Comparison of ENCODE assay signal across 22 cellular contexts in the genomic region with DNA sequence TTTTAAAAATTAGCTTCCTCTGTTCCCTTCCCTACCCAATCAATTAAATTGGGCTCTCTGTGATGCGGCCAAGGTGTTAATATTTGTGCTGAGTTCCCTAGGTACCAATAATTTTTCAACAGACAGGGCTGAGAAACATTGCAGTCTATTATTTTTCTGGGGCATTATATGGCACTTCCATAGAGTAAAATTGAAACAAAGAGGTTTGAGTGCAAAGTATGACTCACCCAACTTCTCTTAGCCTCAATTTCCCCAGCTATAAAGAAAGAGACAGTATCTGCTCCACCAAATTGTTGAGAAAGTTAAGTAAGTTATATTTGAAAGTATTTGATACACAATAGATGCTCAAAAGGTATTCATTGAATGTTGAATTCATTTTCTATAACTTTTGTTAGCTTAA.
DNase-seq lines count a peak whose midpoint lies in the region; ATAC-seq and TF ChIP-seq lines count a peak whose summit lies in the region.
"Had no signal": no experiment of that assay in that cellular context is flagged by ENCODE, and none has a peak within 500 bp of the region (broad histone marks: within the 10 kb centered on the region; RNA-seq: fewer than 3 reads in every experiment).

No MANE protein-coding gene starts in this region.

- H3K9me3 Mint-ChIP-seq in activated naive CD4-positive, alpha-beta T cell treated with anti-CD3 and anti-CD28 coated beads, Interleukin-2, amount 50 U/mL, for 72 hours, result no peaks in the 10 kb centered on the region
- no peaks in the 10 kb centered on the region for H3K9me3 Mint-ChIP-seq in activated T-helper 17 cell treated with anti-CD3 and anti-CD28 coated beads, Interleukin-2, amount 50 U/mL, for 72 hours
- H3K9me3 Mint-ChIP-seq in stimulated activated effector memory CD8-positive, alpha-beta T cell treated with anti-CD3 and anti-CD28 coated beads, Interleukin-12 subunit alpha, Interleukin-12 subunit beta, amount 100 ng/mL, for 72 hours, result no peaks in the 10 kb centered on the region
- no peaks in the 10 kb centered on the region for H3K9me3 Mint-ChIP-seq in effector memory CD8-positive, alpha-beta T cell
- H3K9me3 Mint-ChIP-seq: CD8-positive, alpha-beta memory T cell; HFFc6 had no signal

- no peak overlapping the region for H3K27ac ChIP-seq in HCT116 (ENCODE audit: low read depth, low read length)
- H3K27ac ChIP-seq: GM23248 had no signal

- TF ChIP-seq RAD21 in HCT116 (IDR thresholded peaks at IDR 0.05; ENCODE audit: low read depth), result no peak

- H4K20me1 ChIP-seq in HCT116 (ENCODE audit: insufficient read depth), result no peaks in the 10 kb centered on the region

- peaks cover 42 to 47% of the 10 kb centered on the region in 2 experiments for H3K4me1 ChIP-seq in HCT116 (ENCODE audit: control insufficient read depth in 1 of 2, insufficient read depth in 2 of 2, low read length in 2 of 2)
- H3K4me1 ChIP-seq: BE2C had no signal

- H3K36me3 ChIP-seq in HCT116 (ENCODE audit: control insufficient read depth in 1 of 2, insufficient read depth in 2 of 2, low read length in 2 of 2), result no peaks in the 10 kb centered on the region
- H3K36me3 ChIP-seq: BE2C had no signal

- peak; percentile 41 to 59 for ATAC-seq in activated naive CD4-positive, alpha-beta T cell treated with anti-CD3 and anti-CD28 coated beads, Interleukin-2, amount 50 U/mL, for 72 hours
- ATAC-seq in HCT116 (no peak), GM21526 (IDR thresholded peaks at IDR 0.05; ENCODE audit: low FRiP score, unreplicated experiment) (no peak)
- ATAC-seq in activated T-helper 17 cell treated with anti-CD3 and anti-CD28 coated beads, Interleukin-2, amount 50 U/mL, for 72 hours (replicated peaks), result peak; percentile 69
- ATAC-seq in stimulated activated effector memory CD8-positive, alpha-beta T cell treated with anti-CD3 and anti-CD28 coated beads, Interleukin-12 subunit alpha, Interleukin-12 subunit beta, amount 100 ng/mL, for 72 hours, result peak; percentile 52
- no peak for ATAC-seq in effector memory CD8-positive, alpha-beta T cell (replicated peaks)
- ATAC-seq: GM12878 had no signal

- no peaks in the 10 kb centered on the region for H3K4me1 Mint-ChIP-seq in activated T-helper 17 cell treated with anti-CD3 and anti-CD28 coated beads, Interleukin-2, amount 50 U/mL, for 72 hours
- H3K4me1 Mint-ChIP-seq in stimulated activated effector memory CD8-positive, alpha-beta T cell treated with anti-CD3 and anti-CD28 coated beads, Interleukin-12 subunit alpha, Interleukin-12 subunit beta, amount 100 ng/mL, for 72 hours, result no peaks in the 10 kb centered on the region
- H3K4me1 Mint-ChIP-seq in effector memory CD8-positive, alpha-beta T cell (ENCODE audit: low read depth in 2 of 2), result peaks cover 0 to 2% of the 10 kb centered on the region in 2 donors
- H3K4me1 Mint-ChIP-seq: CD8-positive, alpha-beta memory T cell had no signal

- intact Hi-C loops in HCT116 (cut with micrococcal nuclease), result no loop called here

- RAD21 ChIA-PET in HCT116 (lab: Charles Lee; ENCODE audit: low non-redundant PET in 1 of 2, low total read pairs in 2 of 2, uncharacterized antibody in 2 of 2, unreplicated experiment in 2 of 2), result no interaction called here

- no peak overlapping the region for H3K4me3 Mint-ChIP-seq in activated T-helper 17 cell treated with anti-CD3 and anti-CD28 coated beads, Interleukin-2, amount 50 U/mL, for 72 hours
- no peak overlapping the region for H3K4me3 Mint-ChIP-seq in stimulated activated effector memory CD8-positive, alpha-beta T cell treated with anti-CD3 and anti-CD28 coated beads, Interleukin-12 subunit alpha, Interleukin-12 subunit beta, amount 100 ng/mL, for 72 hours
- no peak overlapping the region for H3K4me3 Mint-ChIP-seq in effector memory CD8-positive, alpha-beta T cell
- H3K4me3 Mint-ChIP-seq: CD4-positive, CD25-positive, alpha-beta regulatory T cell; CD8-positive, alpha-beta memory T cell; HFFc6 had no signal

- CTCF ChIA-PET in HCT116 (lab: Charles Lee), result no interaction called here

- no peak overlapping the region for H3K27ac Mint-ChIP-seq in activated naive CD4-positive, alpha-beta T cell treated with anti-CD3 and anti-CD28 coated beads, Interleukin-2, amount 50 U/mL, for 72 hours
- H3K27ac Mint-ChIP-seq in activated T-helper 17 cell treated with anti-CD3 and anti-CD28 coated beads, Interleukin-2, amount 50 U/mL, for 72 hours, result no peak overlapping the region
- H3K27ac Mint-ChIP-seq in stimulated activated effector memory CD8-positive, alpha-beta T cell treated with anti-CD3 and anti-CD28 coated beads, Interleukin-12 subunit alpha, Interleukin-12 subunit beta, amount 100 ng/mL, for 72 hours, result no peak overlapping the region
- H3K27ac Mint-ChIP-seq in effector memory CD8-positive, alpha-beta T cell, result no peak overlapping the region
- H3K27ac Mint-ChIP-seq: CD4-positive, CD25-positive, alpha-beta regulatory T cell; CD8-positive, alpha-beta memory T cell; HFFc6 had no signal

- H3K9me2 ChIP-seq in HCT116 (ENCODE audit: insufficient read depth), result no peaks in the 10 kb centered on the region

- TF ChIP-seq CTCF in HCT116 (IDR thresholded peaks at IDR 0.05 in 2 of 3, conservative IDR thresholded peaks at IDR 0.05 in 1 of 3; ENCODE audit: borderline replicate concordance in 1 of 3, insufficient read depth in 1 of 3, low read depth in 2 of 3, low read length in 2 of 3), result no peak

- peaks cover 16% of the 10 kb centered on the region for H3K27me3 Mint-ChIP-seq in activated T-helper 17 cell treated with anti-CD3 and anti-CD28 coated beads, Interleukin-2, amount 50 U/mL, for 72 hours
- peaks cover 9 to 14% of the 10 kb centered on the region in 2 donors for H3K27me3 Mint-ChIP-seq in effector memory CD8-positive, alpha-beta T cell

- H3K9ac ChIP-seq in HCT116 (ENCODE audit: low read length), result no peak overlapping the region
- H3K9ac ChIP-seq: GM23248 had no signal

- DNase-seq in activated naive CD4-positive, alpha-beta T cell treated with anti-CD3 and anti-CD28 coated beads, Interleukin-2, amount 50 U/mL, for 72 hours (ENCODE audit: low spot score in 2 of 2), result no peak
- no peak for DNase-seq in activated naive CD4-positive, alpha-beta T cell treated with anti-CD3 and anti-CD28 coated beads, Interleukin-2, amount 50 U/mL, for 16 hours
- DNase-seq in HCT116 (ENCODE audit: low read depth, low spot score), result no peak
- DNase-seq in stimulated activated effector memory CD8-positive, alpha-beta T cell treated with anti-CD3 and anti-CD28 coated beads, Interleukin-12 subunit alpha, Interleukin-12 subunit beta, amount 100 ng/mL, for 72 hours (ENCODE audit: low spot score in 2 of 2), result no peak
- no peak for DNase-seq in effector memory CD8-positive, alpha-beta T cell
- DNase-seq: ACHN; BE2C; C1 segment of cervical spinal cord; CD4-positive, CD25-positive, alpha-beta regulatory T cell; CD8-positive, alpha-beta memory T cell; COR-L47; DMS 273 treated with DMSO at 0.1 percent for 48 hours; DMS53; DND-41; EL; GM23248; HCEC 1CT; HFFc6; IMR-90 had no signal

- POLR2A ChIA-PET in HCT116 (lab: Charles Lee), result interaction anchor here (1.7 kb wide), 1 partner anchor 13 kb away, joined by 5 read pairs; no protein-coding TSS in a partner anchor

- peak overlapping the region; percentile 8; the same call in 1 of the 2 replicates for H3K4me2 ChIP-seq in HCT116 (ENCODE audit: low read length)

- H3K36me3 Mint-ChIP-seq in activated naive CD4-positive, alpha-beta T cell treated with anti-CD3 and anti-CD28 coated beads, Interleukin-2, amount 50 U/mL, for 72 hours, result no peaks in the 10 kb centered on the region
- H3K36me3 Mint-ChIP-seq in activated T-helper 17 cell treated with anti-CD3 and anti-CD28 coated beads, Interleukin-2, amount 50 U/mL, for 72 hours (ENCODE audit: low read depth), result no peaks in the 10 kb centered on the region
- no peaks in the 10 kb centered on the region for H3K36me3 Mint-ChIP-seq in stimulated activated effector memory CD8-positive, alpha-beta T cell treated with anti-CD3 and anti-CD28 coated beads, Interleukin-12 subunit alpha, Interleukin-12 subunit beta, amount 100 ng/mL, for 72 hours
- H3K36me3 Mint-ChIP-seq in effector memory CD8-positive, alpha-beta T cell (ENCODE audit: insufficient read depth), result no peaks in the 10 kb centered on the region
- H3K36me3 Mint-ChIP-seq: CD4-positive, CD25-positive, alpha-beta regulatory T cell; CD8-positive, alpha-beta memory T cell had no signal

- BruUV-seq in HCT116 (replicated peaks; lab: Mats Ljungman, UMichigan), result no TSS peak

- no peaks in the 10 kb centered on the region for H3K27me3 ChIP-seq in HCT116 (ENCODE audit: insufficient read depth, low read length)
- H3K27me3 ChIP-seq: BE2C had no signal

- no peak overlapping the region for H2AFZ ChIP-seq in HCT116 (ENCODE audit: low read depth, low read length, poor library complexity, severe bottlenecking)
- H2AFZ ChIP-seq: GM23248 had no signal

- H3K9me3 ChIP-seq in HCT116 (ENCODE audit: control insufficient read depth in 1 of 2, insufficient read depth in 1 of 2, low read depth in 1 of 2, low read length in 2 of 2), result no peaks in the 10 kb centered on the region
- H3K9me3 ChIP-seq: BE2C had no signal

- no peak for TF ChIP-seq POLR2A in HCT116 (IDR thresholded peaks at IDR 0.05; ENCODE audit: borderline replicate concordance, extremely low read depth, insufficient read depth, insufficient read length)

- H3K79me2 ChIP-seq in HCT116 (ENCODE audit: insufficient read depth, low read length), result no peaks in the 10 kb centered on the region

- no peak overlapping the region for H3K4me3 ChIP-seq in HCT116 (replicated peaks in 1 of 2; ENCODE audit: low read depth in 1 of 2, low read length in 2 of 2)
- H3K4me3 ChIP-seq: GM12878, GM23248 had no signal

TF ChIP-seq in HCT116, 20 proteins besides CTCF, POLR2A, EP300 and RAD21 (continues in another document):
- no peak for TF ChIP-seq FOSL1 (IDR thresholded peaks at IDR 0.05; ENCODE audit: low read depth)

Comparison
In these comparisons a context has a peak if more than half of its experiments do, and no peak if none do; other contexts are left out.
1. ATAC-seq: peak in activated naive CD4-positive, alpha-beta T cell treated with anti-CD3 and anti-CD28 coated beads, Interleukin-2, amount 50 U/mL, for 72 hours (2 of 2), activated T-helper 17 cell treated with anti-CD3 and anti-CD28 coated beads, Interleukin-2, amount 50 U/mL, for 72 hours (single experiment) and stimulated activated effector memory CD8-positive, alpha-beta T cell treated with anti-CD3 and anti-CD28 coated beads, Interleukin-12 subunit alpha, Interleukin-12 subunit beta, amount 100 ng/mL, for 72 hours (single experiment); none in HCT116 (single experiment), effector memory CD8-positive, alpha-beta T cell (single experiment) and GM21526 (single experiment).